ENCODE assay signal across 9 cellular contexts in genomic region chr9:129996161-129996849, GRCh38. TPM values are rescaled to one million over a fixed set of nuclear protein-coding genes. Genes with fewer than 3 reads are reported as not detected.
DNase-seq lines count a peak whose midpoint lies in the region; ATAC-seq and TF ChIP-seq lines count a peak whose summit lies in the region.
"Had no signal": no experiment of that assay in that cellular context is flagged by ENCODE, and none has a peak within 500 bp of the region (broad histone marks: within the 10 kb centered on the region; RNA-seq: fewer than 3 reads in every experiment).

No MANE protein-coding gene starts in this region.

- no peak overlapping the region for H3K18ac ChIP-seq in IMR-90 (ENCODE audit: low read depth, low read length)
- H3K18ac ChIP-seq in mesenchymal stem cell (ENCODE audit: low read depth in 1 of 2, low read length in 2 of 2): peak overlapping the region; percentile 34 to 66

- CTCF ChIA-PET in A673 (lab: Charles Lee): interaction anchor here (0.6 kb wide), 1 partner anchor 40 kb away, joined by 3 read pairs; no protein-coding TSS in a partner anchor
- CTCF ChIA-PET in IMR-90 (lab: Yijun Ruan, JAX): no interaction called here

- H2BK12ac ChIP-seq in mesenchymal stem cell (ENCODE audit: low read length in 2 of 2): no peak overlapping the region

- H4K8ac ChIP-seq in IMR-90 (ENCODE audit: low read depth in 2 of 2, low read length in 2 of 2) (peak overlapping the region in 1 of 2 experiments; percentile 40; a peak in 1 of 4 replicates), mesenchymal stem cell (ENCODE audit: low read length) (peak overlapping the region; percentile 23)

- no peak overlapping the region for H3K56ac ChIP-seq in IMR-90 (ENCODE audit: extremely low read depth, insufficient read depth, low read length)

- no peak overlapping the region for H2BK120ac ChIP-seq in IMR-90 (ENCODE audit: low read depth, low read length)
- H2BK120ac ChIP-seq in mesenchymal stem cell (ENCODE audit: low read depth, low read length): peak overlapping the region; percentile 61

- H2BK5ac ChIP-seq in IMR-90 (ENCODE audit: low read depth, low read length, poor library complexity, severe bottlenecking) (no peak overlapping the region), mesenchymal stem cell (ENCODE audit: low read depth, low read length, poor library complexity, severe bottlenecking) (no peak overlapping the region)

- DNase-seq in A673 (ENCODE audit: low spot score): no peak
- no peak for DNase-seq in IMR-90
- DNase-seq in amniotic epithelial cell (ENCODE audit: low read depth): peak; percentile 40
- DNase-seq in mesenchymal stem cell: peak; percentile 41
- no peak for DNase-seq in NCI-H69 (lab: John Stamatoyannopoulos, UW)
- DNase-seq in NCI-H1694 (lab: John Stamatoyannopoulos, UW): no peak
- no peak for DNase-seq in UCSD-AML1 (lab: John Stamatoyannopoulos, UW; ENCODE audit: unreplicated experiment)
- DNase-seq: DMS 273 treated with DMSO at 0.1 percent for 48 hours had no signal

- intact Hi-C loops in A673 (cut with micrococcal nuclease; ENCODE audit: unreplicated experiment): no loop called here
- intact Hi-C loops in IMR-90 (cut with micrococcal nuclease): no loop called here

- H3K4me1 ChIP-seq in A673 (ENCODE audit: insufficient read depth, low read length, poor library complexity, severe bottlenecking) (peaks cover 46% of the 10 kb centered on the region), IMR-90 (ENCODE audit: control insufficient read depth, insufficient read depth, low read length) (peaks cover 11% of the 10 kb centered on the region), mesenchymal stem cell (ENCODE audit: control insufficient read depth, insufficient read depth, low read depth, low read length) (peaks cover 2% of the 10 kb centered on the region)

- H2BK15ac ChIP-seq in IMR-90 (ENCODE audit: low read depth, low read length) (0 out of 3 replicates have a peak overlapping the region, but pooled peaks have one; percentile 72), mesenchymal stem cell (ENCODE audit: low read depth, poor library complexity, severe bottlenecking) (no peak overlapping the region)

- H3K79me1 ChIP-seq in IMR-90 (ENCODE audit: low read depth in 1 of 2, low read length in 2 of 2): peaks cover 13 to 27% of the 10 kb centered on the region in 2 experiments
- peaks cover 7% of the 10 kb centered on the region for H3K79me1 ChIP-seq in mesenchymal stem cell (replicated peaks; ENCODE audit: low read length, poor library complexity, severe bottlenecking)

- POLR2A ChIA-PET in A673 (lab: Charles Lee; ENCODE audit: low non-redundant PET) (interaction anchor here (0.6 kb wide), 1 partner anchor 103 kb away, joined by 16 read pairs; no protein-coding TSS in a partner anchor), IMR-90 (lab: Charles Lee; ENCODE audit: unreplicated experiment) (interaction anchor here (0.7 kb wide), 1 partner anchor 41 kb away, joined by 3 read pairs; no protein-coding TSS in a partner anchor)

- H3K14ac ChIP-seq in IMR-90 (replicated peaks; ENCODE audit: low read depth, low read length): peak overlapping the region; percentile 33; the same call in 1 of the 2 replicates
- no peak overlapping the region for H3K14ac ChIP-seq in mesenchymal stem cell (ENCODE audit: low read length in 2 of 2)

- H4K5ac ChIP-seq in IMR-90 (ENCODE audit: low read depth, low read length): no peak overlapping the region

- H4K91ac ChIP-seq in IMR-90 (ENCODE audit: insufficient read depth, low read depth, low read length) (no peak overlapping the region), mesenchymal stem cell (ENCODE audit: low read length) (no peak overlapping the region)

- H3K9me1 ChIP-seq in IMR-90 (ENCODE audit: insufficient read depth, low read length): no peaks in the 10 kb centered on the region

- H2AFZ ChIP-seq in IMR-90 (replicated peaks; ENCODE audit: low read length, poor library complexity) (no peak overlapping the region), mesenchymal stem cell (ENCODE audit: low read depth, low read length) (no peak overlapping the region)

- ATAC-seq in IMR-90 (ENCODE audit: low read depth) (no peak), GM19328 (IDR thresholded peaks at IDR 0.05; ENCODE audit: unreplicated experiment) (no peak)

- H3K9me3 ChIP-seq in A673 (ENCODE audit: low read depth, low read length, poor library complexity, severe bottlenecking): no peaks in the 10 kb centered on the region
- H3K9me3 ChIP-seq in IMR-90 (ENCODE audit: control insufficient read depth, insufficient read depth, low read length): no peaks in the 10 kb centered on the region
- H3K9me3 ChIP-seq in mesenchymal stem cell (ENCODE audit: control insufficient read depth, low read length): no peaks in the 10 kb centered on the region

- in situ Hi-C loops in IMR-90 (cut with MboI; ENCODE audit: low sequenced_read_pairs): no loop called here

- BruUV-seq in A673 (replicated peaks; lab: Mats Ljungman, UMichigan): no TSS peak
- BruUV-seq in IMR-90 (replicated peaks; lab: Mats Ljungman, UMichigan): no TSS peak

- no peak overlapping the region for H3K4me3 ChIP-seq in A673 (ENCODE audit: low read depth, low read length, poor library complexity, severe bottlenecking)
- no peak overlapping the region for H3K4me3 ChIP-seq in IMR-90 (ENCODE audit: insufficient read depth, low read depth, low read length)
- peak overlapping the region in 1 of 2 experiments; percentile 4 for H3K4me3 ChIP-seq in mesenchymal stem cell (ENCODE audit: insufficient read depth in 1 of 2, low read depth in 1 of 2, low read length in 2 of 2)

- no peak for TF ChIP-seq POLR2A in IMR-90 (IDR thresholded peaks at IDR 0.05; ENCODE audit: low read depth, low read length)

- no peak overlapping the region for H2AK9ac ChIP-seq in IMR-90 (replicated peaks; ENCODE audit: low read depth, low read length, poor library complexity)

- peaks cover 10% of the 10 kb centered on the region; the same call in 1 of the 2 replicates for H4K20me1 ChIP-seq in IMR-90 (ENCODE audit: insufficient read depth, low read length)

- H3K4ac ChIP-seq in IMR-90 (ENCODE audit: low read depth, low read length) (no peak overlapping the region), mesenchymal stem cell (ENCODE audit: low read depth in 1 of 2, low read length in 2 of 2) (no peak overlapping the region)

- H3K9ac ChIP-seq in IMR-90 (ENCODE audit: low read depth, low read length) (no peak overlapping the region), mesenchymal stem cell (ENCODE audit: low read length) (peak overlapping the region; percentile 72)

- H3K27ac ChIP-seq in A673 (ENCODE audit: low read depth, low read length, poor library complexity, severe bottlenecking) (peak overlapping the region; percentile 68), IMR-90 (ENCODE audit: insufficient read depth, low read length) (no peak overlapping the region), mesenchymal stem cell (ENCODE audit: low read length, poor library complexity, severe bottlenecking) (no peak overlapping the region)

- dilution Hi-C loops in IMR-90 (cut with HindIII; ENCODE audit: low sequenced_read_pairs, unreplicated experiment): no loop called here

- TF ChIP-seq CTCF in A673 (conservative IDR thresholded peaks at IDR 0.05; ENCODE audit: low read depth, low read length) (no peak), IMR-90 (conservative IDR thresholded peaks at IDR 0.05; ENCODE audit: low read depth, low read length) (no peak)

- H3K36me3 ChIP-seq in A673 (ENCODE audit: insufficient read depth, low read length, poor library complexity, severe bottlenecking): peaks cover 7% of the 10 kb centered on the region
- H3K36me3 ChIP-seq in IMR-90 (ENCODE audit: control insufficient read depth, insufficient read depth, low read length): peaks cover 2% of the 10 kb centered on the region; the same call in 1 of the 2 replicates
- peaks cover 0 to 5% of the 10 kb centered on the region in 2 experiments for H3K36me3 ChIP-seq in mesenchymal stem cell (ENCODE audit: control insufficient read depth in 1 of 2, insufficient read depth in 2 of 2, low read depth in 1 of 2, low read length in 2 of 2)

- TF ChIP-seq RAD21 in IMR-90 (IDR thresholded peaks at IDR 0.05; ENCODE audit: low read length): no peak

- 100% methylated on average over 3 of the region's 8 CpGs; no CpG with 5 or more reads in 1 of the 2 experiments for WGBS in IMR-90 (ENCODE audit: extremely low coverage in 2 of 2, insufficient read length in 1 of 2), 2 experiments
- WGBS in mesenchymal stem cell: 90% methylated on average over 5 of the region's 8 CpGs

- no peaks in the 10 kb centered on the region for H3K27me3 ChIP-seq in A673 (replicated peaks; ENCODE audit: insufficient read depth, low read depth, low read length, poor library complexity)
- no peaks in the 10 kb centered on the region for H3K27me3 ChIP-seq in IMR-90 (ENCODE audit: control insufficient read depth, insufficient read depth, low read length)
- no peaks in the 10 kb centered on the region for H3K27me3 ChIP-seq in mesenchymal stem cell (ENCODE audit: control insufficient read depth in 1 of 2, insufficient read depth in 1 of 2, low read length in 2 of 2)

- no peak overlapping the region for H3K23ac ChIP-seq in IMR-90 (ENCODE audit: low read depth, low read length)
- no peak overlapping the region for H3K23ac ChIP-seq in mesenchymal stem cell (ENCODE audit: low read length in 2 of 2)

- H3K4me2 ChIP-seq in IMR-90 (ENCODE audit: low read depth, low read length) (no peak overlapping the region), mesenchymal stem cell (ENCODE audit: low read length, poor library complexity, severe bottlenecking) (no peak overlapping the region)

- H2AK5ac ChIP-seq in IMR-90 (ENCODE audit: low read depth, low read length) (0 out of 2 replicates have a peak overlapping the region, but pooled peaks have one; percentile 1), mesenchymal stem cell (ENCODE audit: low read length, severe bottlenecking) (no peak overlapping the region)

- 0 out of 2 replicates have a peak overlapping the region, but pooled peaks have one; percentile 30 for H2BK20ac ChIP-seq in IMR-90 (ENCODE audit: low read depth, low read length)

TF ChIP-seq in IMR-90, 13 proteins besides CTCF, POLR2A, EP300 and RAD21:
- TF ChIP-seq MAFK (IDR thresholded peaks at IDR 0.05; ENCODE audit: low read depth, low read length) (no peak), RFX5 (IDR thresholded peaks at IDR 0.05; ENCODE audit: low read depth, low read length) (no peak)

RNA-seq across cellular contexts. Expression of gene FNBP1, which starts 46.7 kb away (rescaled TPM):
- total RNA-seq in A673 (2021) (200 and 215 TPM in 2 replicates), IMR-90 (2012; rRNA removed) (15.4 and 21.4 TPM in 2 replicates)
- polyA plus RNA-seq in IMR-90 (2012; rRNA removed): 8.2 and 10.3 TPM in 2 replicates
- polyA plus RNA-seq in IMR-90 (2012; cell fraction: cytosol; rRNA removed): 4.1 and 4.6 TPM in 2 replicates
- polyA plus RNA-seq in IMR-90 (2012; cell fraction: nucleus; rRNA removed; ENCODE audit: low replicate concordance): 4.7 and 11.1 TPM in 2 replicates
- polyA plus RNA-seq in mesenchymal stem cell (2013, experiment 1 of 2): 47.4 TPM
- 45.8 TPM for polyA plus RNA-seq in mesenchymal stem cell (2013, experiment 2 of 2)

RNA-seq across cellular contexts. Expression of gene GPR107, which starts 57.4 kb away (rescaled TPM):
- total RNA-seq in A673 (2021) (47.1 and 50.9 TPM in 2 replicates), IMR-90 (2012; rRNA removed) (16.7 and 17.8 TPM in 2 replicates)
- polyA plus RNA-seq in IMR-90 (2012; rRNA removed): 20.2 and 21.6 TPM in 2 replicates
- polyA plus RNA-seq in IMR-90 (2012; cell fraction: cytosol; rRNA removed): 7.6 and 9.1 TPM in 2 replicates
- 16.5 and 42.3 TPM in 2 replicates for polyA plus RNA-seq in IMR-90 (2012; cell fraction: nucleus; rRNA removed; ENCODE audit: low replicate concordance)
- polyA plus RNA-seq in mesenchymal stem cell (2013, experiment 1 of 2): 42.9 TPM
- 42.6 TPM for polyA plus RNA-seq in mesenchymal stem cell (2013, experiment 2 of 2)

Comparison
In these comparisons a context has a peak if more than half of its experiments do, and no peak if none do; other contexts are left out.
1. DNase-seq: peak in amniotic epithelial cell (single experiment) and mesenchymal stem cell (single experiment); none in A673 (single experiment), IMR-90 (single experiment), NCI-H69 (single experiment), NCI-H1694 (single experiment) and UCSD-AML1 (single experiment).